Comparison of ENCODE assay signal across 9 cellular contexts in genomic region chr10:116765549-116766162, GRCh38. TPM values are rescaled to one million over a fixed set of nuclear protein-coding genes. Genes with fewer than 3 reads are reported as not detected.
DNase-seq lines count a peak whose midpoint lies in the region; ATAC-seq and TF ChIP-seq lines count a peak whose summit lies in the region.
"Had no signal": no experiment of that assay in that cellular context is flagged by ENCODE, and none has a peak within 500 bp of the region (broad histone marks: within the 10 kb centered on the region; RNA-seq: fewer than 3 reads in every experiment).

No MANE protein-coding gene starts in this region.

- DNase-seq in ELR (ENCODE audit: low read depth) = peak; percentile 44
- peak; percentile 12 for DNase-seq in M059J (ENCODE audit: low read depth)
- DNase-seq in central memory CD4-positive, alpha-beta T cell = peak; percentile 34
- DNase-seq in psoas muscle = no peak
- no peak for DNase-seq in cerebellum (ENCODE audit: low spot score)
- no peak for DNase-seq in GOT3 (lab: John Stamatoyannopoulos, UW)

- peaks cover 0 to 10% (median 7%) of the 10 kb centered on the region in 3 donors for H3K27me3 ChIP-seq in psoas muscle (ENCODE audit: insufficient read depth in 3 of 3, low read length in 2 of 3)
- H3K27me3 ChIP-seq: thyroid gland had no signal

- intact Hi-C loops in psoas muscle (cut with DNase I) = no loop called here

- 71 to 72% (median 71%) methylated on average over 10 of the region's 10 CpGs for WGBS in psoas muscle, 3 donors

- peak; percentile 20 for TF ChIP-seq CTCF in psoas muscle (IDR thresholded peaks at IDR 0.05)

- no peaks in the 10 kb centered on the region for H3K36me3 ChIP-seq in psoas muscle (ENCODE audit: insufficient read depth in 1 of 2, low read depth in 1 of 2)
- H3K36me3 ChIP-seq: thyroid gland had no signal

- no peak overlapping the region for H3K27ac ChIP-seq in psoas muscle
- H3K27ac ChIP-seq: thyroid gland had no signal

- ATAC-seq in psoas muscle (no peak), HG03378 (IDR thresholded peaks at IDR 0.05; ENCODE audit: unreplicated experiment) (no peak), HG02571 (IDR thresholded peaks at IDR 0.05; ENCODE audit: unreplicated experiment) (no peak)

- no peaks in the 10 kb centered on the region for H3K4me1 ChIP-seq in psoas muscle

- H3K9me3 ChIP-seq in psoas muscle = peaks cover 4% of the 10 kb centered on the region
- H3K9me3 ChIP-seq: thyroid gland had no signal

- H3K4me3 ChIP-seq in psoas muscle = no peak overlapping the region
- H3K4me3 ChIP-seq: thyroid gland had no signal

RNA-seq across cellular contexts. Expression of gene HSPA12A, which starts 23.3 kb away (rescaled TPM):
- 0.59 and 4.7 TPM in 2 replicates for total RNA-seq in M059J (2014; rRNA removed; shearing (Covaris generic))
- total RNA-seq in psoas muscle (10 to 100 TPM in 1 of 4 donors, 1 to 10 TPM in 3; 7.0 to 11.4 (median 8.9) TPM), cerebellum (63.1 TPM)
- polyA plus RNA-seq in psoas muscle = 1 to 10 TPM; 2.6 to 6.9 (median 3.8) TPM

Comparison
In these comparisons a context has a peak if more than half of its experiments do, and no peak if none do; other contexts are left out.
1. DNase-seq: peak in ELR (single experiment), M059J (single experiment) and central memory CD4-positive, alpha-beta T cell (single experiment); none in psoas muscle (0 of 2), cerebellum (single experiment) and GOT3 (single experiment).